ENCODE assay signal across 26 cellular contexts in genomic region chr1:54415986-54416385, GRCh38.
"Had no signal": no experiment of that assay in that cellular context is flagged by ENCODE, and none has a peak within 500 bp of the region (broad histone marks: within the 10 kb centered on the region; RNA-seq: fewer than 3 reads in every experiment).

No MANE protein-coding gene starts in this region.

- H3K9me3 ChIP-seq: breast epithelium had no signal

- H3K4me1 ChIP-seq: breast epithelium had no signal

- H3K27me3 ChIP-seq: breast epithelium had no signal

- H3K36me3 ChIP-seq: breast epithelium, WERI-Rb-1 had no signal

- H3K4me3 ChIP-seq: breast epithelium, SK-N-MC had no signal

- DNase-seq: activated CD4-positive, alpha-beta memory T cell treated with anti-CD3 and anti-CD28 coated beads, Interleukin-2, amount 10 ng/mL, durations not matched to agents 7 days and 5 days; activated CD4-positive, alpha-beta T cell treated with anti-CD3 and anti-CD28 coated beads for 36 hours; activated CD4-positive, alpha-beta T cell treated with anti-CD3 and anti-CD28 coated beads, Interleukin-2, amount 50 U/mL, for 1 hour; activated CD8-positive, alpha-beta memory T cell treated with anti-CD3 and anti-CD28 coated beads, Interleukin-2, amount 50 U/mL, for 4 hours; activated gamma-delta T cell treated with Interleukin-2 at 50 U/mL for 16 hours; activated naive CD4-positive, alpha-beta T cell treated with anti-CD3 and anti-CD28 coated beads, Interleukin-2, amount 10 ng/mL, durations not matched to agents 7 days and 5 days; activated naive CD8-positive, alpha-beta T cell treated with anti-CD3 and anti-CD28 coated beads, Interleukin-2, amount 10 ng/mL, durations not matched to agents 7 days and 5 days; activated T-cell treated with anti-CD3 and anti-CD28 coated beads, Interleukin-2, amount 50 U/mL, for 72 hours; aorta; central memory CD4-positive, alpha-beta T cell; NCI-H1105 treated with DMSO at 0.1 percent for 48 hours; NCI-H1436 treated with DMSO at 0.1 percent for 48 hours; NCI-H187; NCI-H2081; NCI-H2171 treated with DMSO at 0.1 percent for 48 hours; NCI-H510A treated with DMSO at 0.1 percent for 48 hours; NCI-H69; NK-92 treated with Interleukin-12 subunit alpha and Interleukin-12 subunit beta, amount 100 ng/mL, for 24 hours; OCI-M1; RPMI8226; T-cell; T-helper 2 cell; WERI-Rb-1 had no signal

- ATAC-seq: activated CD4-positive, alpha-beta T cell treated with anti-CD3 and anti-CD28 coated beads for 36 hours; activated T-cell treated with anti-CD3 and anti-CD28 coated beads, Interleukin-2, amount 50 U/mL, for 72 hours; Right ventricle myocardium inferior; T-cell had no signal

- H3K27ac ChIP-seq: breast epithelium, SK-N-MC, WERI-Rb-1 had no signal
